In genomic region chr14:21071225-21072041, GRCh38 we compare ENCODE assay signal across 8 cellular contexts. TPM values are rescaled to one million over a fixed set of nuclear protein-coding genes. Genes with fewer than 3 reads are reported as not detected.
DNase-seq lines count a peak whose midpoint lies in the region; ATAC-seq lines count a peak whose summit lies in the region.

No MANE protein-coding gene starts in this region.

- H3K4me3 Mint-ChIP-seq in activated T-cell treated with anti-CD3 and anti-CD28 coated beads, Interleukin-2, amount 50 U/mL, for 24 hours = peak overlapping the region; percentile 72

- H3K27me3 ChIP-seq in muscle layer of duodenum (ENCODE audit: low read depth, low read length) = no peaks in the 10 kb centered on the region
- peaks cover 56% of the 10 kb centered on the region for H3K27me3 ChIP-seq in thymus (ENCODE audit: control insufficient read depth, insufficient read depth)

- no peaks in the 10 kb centered on the region for H3K9me3 ChIP-seq in muscle layer of duodenum (ENCODE audit: control insufficient read depth in 1 of 2, low read length in 2 of 2)
- peaks cover 1% of the 10 kb centered on the region for H3K9me3 ChIP-seq in thymus (ENCODE audit: control insufficient read depth)

- ATAC-seq in GM19438 (IDR thresholded peaks at IDR 0.05; ENCODE audit: low read depth, unreplicated experiment) (peak; percentile 66), HG03469 (IDR thresholded peaks at IDR 0.05; ENCODE audit: unreplicated experiment) (peak; percentile 62)

- H3K27ac ChIP-seq in muscle layer of duodenum (ENCODE audit: low read length) (peak overlapping the region; percentile 78), thymus (ENCODE audit: low read depth) (peak overlapping the region; percentile 68)

- peaks cover 36% of the 10 kb centered on the region for H3K4me1 Mint-ChIP-seq in activated T-cell treated with anti-CD3 and anti-CD28 coated beads, Interleukin-2, amount 50 U/mL, for 24 hours (ENCODE audit: low read depth)

- DNase-seq in COLO829 (ENCODE audit: low spot score) (peak; percentile 86), NCI-H748 treated with DMSO at 0.1 percent for 48 hours (lab: John Stamatoyannopoulos, UW) (peak; percentile 58), fibroblast of peridontal ligament (ENCODE audit: extremely low read depth) (peak; percentile 92)
- DNase-seq in activated T-cell treated with anti-CD3 and anti-CD28 coated beads, Interleukin-2, amount 50 U/mL, for 24 hours = peak; percentile 60

- no peak overlapping the region for H3K27ac Mint-ChIP-seq in activated T-cell treated with anti-CD3 and anti-CD28 coated beads, Interleukin-2, amount 50 U/mL, for 24 hours

- H3K9me3 Mint-ChIP-seq in activated T-cell treated with anti-CD3 and anti-CD28 coated beads, Interleukin-2, amount 50 U/mL, for 24 hours = no peaks in the 10 kb centered on the region

- H3K36me3 Mint-ChIP-seq in activated T-cell treated with anti-CD3 and anti-CD28 coated beads, Interleukin-2, amount 50 U/mL, for 24 hours (ENCODE audit: low read depth) = no peaks in the 10 kb centered on the region

- H3K27me3 Mint-ChIP-seq in activated T-cell treated with anti-CD3 and anti-CD28 coated beads, Interleukin-2, amount 50 U/mL, for 24 hours = peaks cover 66% of the 10 kb centered on the region

- peaks cover 0 to 32% of the 10 kb centered on the region in 2 donors for H3K4me1 ChIP-seq in muscle layer of duodenum (ENCODE audit: control insufficient read depth in 1 of 2, insufficient read depth in 2 of 2, low read length in 2 of 2)
- peaks cover 15% of the 10 kb centered on the region for H3K4me1 ChIP-seq in thymus (ENCODE audit: control insufficient read depth, insufficient read depth, low read length)

- WGBS in thymus = 1% methylated on average over 37 of the region's 37 CpGs

- H3K4me3 ChIP-seq in muscle layer of duodenum (ENCODE audit: low read depth in 1 of 2, low read length in 2 of 2) (peak overlapping the region; percentile 88 to 93), thymus (ENCODE audit: low read length) (peak overlapping the region; percentile 48)

- H3K36me3 ChIP-seq in muscle layer of duodenum (ENCODE audit: control insufficient read depth in 1 of 2, insufficient read depth in 2 of 2, low read length in 2 of 2) = peaks cover 22 to 33% of the 10 kb centered on the region in 2 donors
- no peaks in the 10 kb centered on the region for H3K36me3 ChIP-seq in thymus (ENCODE audit: control insufficient read depth, insufficient read depth)

RNA-seq across cellular contexts. Expression of gene ARHGEF40, which starts 1.3 kb away (rescaled TPM):
- 6.5 TPM for polyA plus RNA-seq in thymus

RNA-seq across cellular contexts. Expression of gene RNASE8, which starts 13.8 kb away (rescaled TPM):
- polyA plus RNA-seq in thymus = not detected

RNA-seq across cellular contexts. Expression of gene ZNF219, which starts 27.0 kb away (rescaled TPM):
- 21.9 TPM for polyA plus RNA-seq in thymus

RNA-seq across cellular contexts. Expression of gene RNASE7, which starts 29.3 kb away (rescaled TPM):
- 1.6 TPM for polyA plus RNA-seq in thymus

RNA-seq across cellular contexts. Expression of gene TMEM253, which starts 29.4 kb away (rescaled TPM):
- polyA plus RNA-seq in thymus = 0.98 TPM

Comparison
In these comparisons a context has a peak if more than half of its experiments do, and no peak if none do; other contexts are left out.
1. Peak in every context shown above with its lines: DNase-seq, ATAC-seq, H3K4me3 ChIP-seq and H3K27ac ChIP-seq.